ENCODE assay signal across 1 cellular context in genomic region chr19:12698138-12698537, GRCh38.
TF ChIP-seq lines count a peak whose summit lies in the region.

No MANE protein-coding gene starts in this region.

TF ChIP-seq in HepG2, 621 proteins besides CTCF, POLR2A, EP300 and RAD21:
- TF ChIP-seq SALL2 (CRISPR knock-in tag; IDR thresholded peaks at IDR 0.05) (no peak), HOXA5 (CRISPR knock-in tag; IDR thresholded peaks at IDR 0.05) (no peak), NFE2L1 (CRISPR knock-in tag; IDR thresholded peaks at IDR 0.05; ENCODE audit: borderline replicate concordance) (no peak), ZNF790 (CRISPR knock-in tag; IDR thresholded peaks at IDR 0.05; ENCODE audit: borderline replicate concordance) (no peak), DBP (CRISPR knock-in tag; IDR thresholded peaks at IDR 0.05; ENCODE audit: not compliant biosample characterization) (no peak), TRIM24 (CRISPR knock-in tag; IDR thresholded peaks at IDR 0.05) (no peak), MXD3 (CRISPR knock-in tag; IDR thresholded peaks at IDR 0.05) (no peak), ZFP37 (CRISPR knock-in tag; IDR thresholded peaks at IDR 0.05; ENCODE audit: borderline replicate concordance) (no peak), ZNF775 (CRISPR knock-in tag; IDR thresholded peaks at IDR 0.05; ENCODE audit: borderline replicate concordance) (no peak), ZNF17 (CRISPR knock-in tag; IDR thresholded peaks at IDR 0.05) (no peak), GZF1 (CRISPR knock-in tag; IDR thresholded peaks at IDR 0.05) (no peak), ISL2 (CRISPR knock-in tag; IDR thresholded peaks at IDR 0.05) (no peak), BRD4 (CRISPR knock-in tag; IDR thresholded peaks at IDR 0.05) (no peak), ELF3 (CRISPR knock-in tag; IDR thresholded peaks at IDR 0.05) (no peak), ZNF329 (CRISPR knock-in tag; IDR thresholded peaks at IDR 0.05; ENCODE audit: low read depth) (no peak)
